Comparison of ENCODE assay signal across 8 cellular contexts in genomic region chr14:37150414-37150813, GRCh38. TPM values are rescaled to one million over a fixed set of nuclear protein-coding genes. Genes with fewer than 3 reads are reported as not detected.
A peak's percentile ranks its signal among the peaks of the same experiment; 100 is the strongest.
DNase-seq lines count a peak whose midpoint lies in the region; ATAC-seq and TF ChIP-seq lines count a peak whose summit lies in the region.

No MANE protein-coding gene starts in this region.

- no peaks in the 10 kb centered on the region for H3K36me3 ChIP-seq in right lobe of liver

- peak; percentile 76 for TF ChIP-seq CTCF in AG04450 (IDR thresholded peaks at IDR 0.05; ENCODE audit: low read depth, low read length)
- peak; percentile 54 to 79 (median 71) for TF ChIP-seq CTCF in right lobe of liver (IDR thresholded peaks at IDR 0.05)

- peaks cover 7% of the 10 kb centered on the region for H3K9me3 Mint-ChIP-seq in activated CD4-positive, alpha-beta memory T cell treated with anti-CD3 and anti-CD28 coated beads, Interleukin-2, amount 10 ng/mL, durations not matched to agents 7 days and 5 days

- CTCF ChIA-PET in AG04450 (lab: Charles Lee), result interaction anchor here (0.6 to 6.1 kb wide), 86 partner anchors 8 to 1267 kb away, joined by 3 to 184 read pairs (median 5); partner anchors contain the start of gene SLC25A21
- CTCF ChIA-PET in activated CD4-positive, alpha-beta memory T cell treated with anti-CD3 and anti-CD28 coated beads, Interleukin-2, amount 10 ng/mL, durations not matched to agents 7 days and 5 days (lab: Charles Lee), result interaction anchor here (0.8 to 2.6 kb wide), 3 partner anchors 11 to 595 kb away, joined by 3 to 8 read pairs (median 5); no protein-coding TSS in a partner anchor

- H3K4me1 Mint-ChIP-seq in activated CD4-positive, alpha-beta memory T cell treated with anti-CD3 and anti-CD28 coated beads, Interleukin-2, amount 10 ng/mL, durations not matched to agents 7 days and 5 days, result no peaks in the 10 kb centered on the region

- peak; percentile 55 for ATAC-seq in GM21360 (IDR thresholded peaks at IDR 0.05; ENCODE audit: unreplicated experiment)
- peak; percentile 66 to 81 (median 80) for ATAC-seq in right lobe of liver
- no peak for ATAC-seq in GM18858 (IDR thresholded peaks at IDR 0.05; ENCODE audit: unreplicated experiment)
- ATAC-seq in activated CD4-positive, CD25-positive, alpha-beta regulatory T cell treated with anti-CD3 and anti-CD28 coated beads, Interleukin-2, amount 50 U/mL, for 24 hours, result no peak

- 0% methylated on average over 3 of the region's 3 CpGs for WGBS in right lobe of liver (ENCODE audit: insufficient coverage, low coverage, low lambda C conversion rate, missing lambda C conversion rate)

- 0 out of 2 replicates have a peak, but pooled peaks cover 3% of the 10 kb centered on the region for H3K9me3 ChIP-seq in AG04450 (ENCODE audit: control insufficient read depth, insufficient read depth, low read length)
- peaks cover 0 to 3% (median 0%) of the 10 kb centered on the region in 4 donors for H3K9me3 ChIP-seq in right lobe of liver

- H3K4me3 ChIP-seq in AG04450 (ENCODE audit: low read depth, low read length), result no peak overlapping the region
- H3K4me3 ChIP-seq in right lobe of liver, result no peak overlapping the region

- no peak overlapping the region for H3K4me3 Mint-ChIP-seq in activated CD4-positive, alpha-beta memory T cell treated with anti-CD3 and anti-CD28 coated beads, Interleukin-2, amount 10 ng/mL, durations not matched to agents 7 days and 5 days

- no peak overlapping the region for H3K27ac Mint-ChIP-seq in activated CD4-positive, alpha-beta memory T cell treated with anti-CD3 and anti-CD28 coated beads, Interleukin-2, amount 10 ng/mL, durations not matched to agents 7 days and 5 days

- peak; percentile 13 for DNase-seq in AG04450 (ENCODE audit: low read depth, low spot score)
- peak; percentile 11 for DNase-seq in NCI-H2171 (lab: John Stamatoyannopoulos, UW)
- peak; percentile 26 for DNase-seq in amniotic stem cell (lab: John Stamatoyannopoulos, UW)
- no peak for DNase-seq in right lobe of liver
- DNase-seq in activated CD4-positive, alpha-beta memory T cell treated with anti-CD3 and anti-CD28 coated beads, Interleukin-2, amount 10 ng/mL, durations not matched to agents 7 days and 5 days, result no peak

- POLR2A ChIA-PET in AG04450 (lab: Yijun Ruan, JAX), result no interaction called here
- POLR2A ChIA-PET in activated CD4-positive, alpha-beta memory T cell treated with anti-CD3 and anti-CD28 coated beads, Interleukin-2, amount 10 ng/mL, durations not matched to agents 7 days and 5 days (lab: Charles Lee), result no interaction called here

- H3K27ac ChIP-seq in AG04450 (ENCODE audit: low read depth, low read length), result no peak overlapping the region
- H3K27ac ChIP-seq in right lobe of liver, result no peak overlapping the region

- no peaks in the 10 kb centered on the region for H3K27me3 ChIP-seq in AG04450 (ENCODE audit: control insufficient read depth, insufficient read depth, low read length)
- H3K27me3 ChIP-seq in right lobe of liver, result no peaks in the 10 kb centered on the region

- TF ChIP-seq POLR2A in right lobe of liver (IDR thresholded peaks at IDR 0.05), result no peak

- H3K36me3 Mint-ChIP-seq in activated CD4-positive, alpha-beta memory T cell treated with anti-CD3 and anti-CD28 coated beads, Interleukin-2, amount 10 ng/mL, durations not matched to agents 7 days and 5 days (ENCODE audit: low read depth), result no peaks in the 10 kb centered on the region

- intact Hi-C loops in right lobe of liver (cut with DNase I), result no loop called here

- H3K4me1 ChIP-seq in right lobe of liver, result peaks cover 0 to 6% (median 0%) of the 10 kb centered on the region in 4 donors

- H3K27me3 Mint-ChIP-seq in activated CD4-positive, alpha-beta memory T cell treated with anti-CD3 and anti-CD28 coated beads, Interleukin-2, amount 10 ng/mL, durations not matched to agents 7 days and 5 days, result no peaks in the 10 kb centered on the region

RNA-seq across cellular contexts. Expression of gene SLC25A21, which starts 22.0 kb away (rescaled TPM):
- 1.5 and 2.0 TPM in 2 replicates for polyA plus RNA-seq in AG04450 (2011; rRNA removed)
- polyA minus RNA-seq in AG04450 (2011; rRNA and poly(A)+ RNA removed), result 0.78 and 1.6 TPM in 2 replicates
- under 1 TPM in 5 of 6 experiments, not detected in 1; 0.09 to 0.37 (median 0.18) TPM for total RNA-seq in right lobe of liver
- not detected for total RNA-seq in activated CD4-positive, alpha-beta memory T cell treated with anti-CD3 and anti-CD28 coated beads, Interleukin-2, amount 10 ng/mL, durations not matched to agents 7 days and 5 days

RNA-seq across cellular contexts. Expression of gene MIPOL1, which starts 47.3 kb away (rescaled TPM):
- polyA plus RNA-seq in AG04450 (2011; rRNA removed), result 4.8 and 7.0 TPM in 2 replicates
- 7.4 and 10.5 TPM in 2 replicates for polyA minus RNA-seq in AG04450 (2011; rRNA and poly(A)+ RNA removed)
- total RNA-seq in right lobe of liver, result 1 to 10 TPM; 3.0 to 5.7 (median 4.0) TPM
- under 1 TPM in 1 of 2 experiments, not detected in 1; 0.18 TPM for total RNA-seq in activated CD4-positive, alpha-beta memory T cell treated with anti-CD3 and anti-CD28 coated beads, Interleukin-2, amount 10 ng/mL, durations not matched to agents 7 days and 5 days

Comparison
In these comparisons a context has a peak if more than half of its experiments do, and no peak if none do; other contexts are left out.
1. DNase-seq: peak in AG04450 (single experiment), NCI-H2171 (single experiment) and amniotic stem cell (single experiment); none in right lobe of liver (0 of 3) and activated CD4-positive, alpha-beta memory T cell treated with anti-CD3 and anti-CD28 coated beads, Interleukin-2, amount 10 ng/mL, durations not matched to agents 7 days and 5 days (single experiment).
2. ATAC-seq: peak in GM21360 (single experiment) and right lobe of liver (4 of 4); none in GM18858 (single experiment) and activated CD4-positive, CD25-positive, alpha-beta regulatory T cell treated with anti-CD3 and anti-CD28 coated beads, Interleukin-2, amount 50 U/mL, for 24 hours (0 of 2).